In the genomic region with DNA sequence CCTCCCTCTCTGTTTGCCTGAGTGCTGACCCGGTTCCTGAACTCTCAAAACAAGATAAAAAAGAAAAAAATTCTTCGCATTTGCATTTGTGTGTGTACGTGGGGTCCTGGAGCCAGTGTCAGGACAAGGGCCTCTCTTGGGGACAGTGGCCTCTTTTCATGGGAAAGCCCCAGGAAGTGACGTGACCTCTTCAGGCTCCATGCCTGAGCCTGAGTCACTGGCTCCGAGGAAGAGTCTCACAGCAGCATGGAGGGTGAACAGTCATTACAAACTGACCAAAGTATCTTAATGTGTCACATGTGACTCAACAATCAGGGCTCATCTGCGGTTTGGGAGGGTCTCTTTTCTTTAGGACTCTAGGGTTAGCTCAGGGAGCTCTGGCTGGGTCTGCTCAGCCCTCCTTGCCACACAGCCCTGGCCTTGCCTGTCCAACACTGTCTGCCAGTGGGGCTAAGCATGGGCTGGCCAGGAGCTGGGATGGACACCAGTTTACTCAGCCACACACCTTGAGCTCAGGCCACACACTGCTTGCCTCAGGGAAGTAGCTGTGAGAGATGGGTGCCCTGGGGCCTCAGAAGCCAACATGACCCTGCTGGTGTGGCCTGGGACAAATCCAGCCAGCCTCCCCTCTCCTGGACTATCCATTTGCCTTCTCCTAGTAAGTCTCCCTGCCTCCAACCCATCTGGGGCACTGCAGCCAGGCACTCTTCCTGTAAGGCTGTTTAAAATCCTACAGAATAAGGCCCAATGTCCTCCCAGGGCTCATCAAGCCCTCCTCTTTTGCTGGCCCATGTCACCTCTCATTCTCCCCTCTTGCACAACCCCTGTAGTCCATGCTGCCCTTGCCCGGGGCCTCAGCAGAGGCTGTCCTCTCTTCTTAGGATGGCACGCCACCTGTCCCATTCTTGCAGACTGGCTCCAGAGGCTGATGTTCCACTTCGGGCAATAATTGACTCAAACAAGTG, we compare ENCODE assay signal across 8 cellular contexts. TPM values are rescaled to one million over a fixed set of nuclear protein-coding genes. Genes with fewer than 3 reads are reported as not detected.
DNase-seq lines count a peak whose midpoint lies in the region; ATAC-seq lines count a peak whose summit lies in the region.

No MANE protein-coding gene starts in this region.

- intact Hi-C loops in posterior vena cava (cut with DNase I): no loop called here

- CTCF ChIA-PET in activated CD4-positive, alpha-beta memory T cell treated with anti-CD3 and anti-CD28 coated beads, Interleukin-2, amount 10 ng/mL, durations not matched to agents 7 days and 5 days (lab: Charles Lee): no interaction called here

- no peaks in the 10 kb centered on the region for H3K36me3 Mint-ChIP-seq in CD4-positive, CD25-positive, alpha-beta regulatory T cell
- peaks cover 61% of the 10 kb centered on the region for H3K36me3 Mint-ChIP-seq in activated CD4-positive, alpha-beta memory T cell treated with anti-CD3 and anti-CD28 coated beads, Interleukin-2, amount 10 ng/mL, durations not matched to agents 7 days and 5 days (ENCODE audit: low read depth)

- H3K27ac ChIP-seq in CD4-positive, CD25-positive, alpha-beta regulatory T cell (ENCODE audit: insufficient read depth, low read length, poor library complexity, severe bottlenecking): peak overlapping the region; percentile 42

- no peaks in the 10 kb centered on the region for H3K27me3 Mint-ChIP-seq in CD4-positive, CD25-positive, alpha-beta regulatory T cell
- H3K27me3 Mint-ChIP-seq in activated CD4-positive, alpha-beta memory T cell treated with anti-CD3 and anti-CD28 coated beads, Interleukin-2, amount 10 ng/mL, durations not matched to agents 7 days and 5 days: no peaks in the 10 kb centered on the region

- H3K27ac Mint-ChIP-seq in CD4-positive, CD25-positive, alpha-beta regulatory T cell: peak overlapping the region; percentile 45 to 97 (median 94)
- H3K27ac Mint-ChIP-seq in activated CD4-positive, alpha-beta memory T cell treated with anti-CD3 and anti-CD28 coated beads, Interleukin-2, amount 10 ng/mL, durations not matched to agents 7 days and 5 days: peak overlapping the region; percentile 95

- DNase-seq in CD4-positive, CD25-positive, alpha-beta regulatory T cell: peak in 1 of 3 donors; percentile 71
- DNase-seq in activated CD4-positive, alpha-beta memory T cell treated with anti-CD3 and anti-CD28 coated beads, Interleukin-2, amount 10 ng/mL, durations not matched to agents 7 days and 5 days: peak; percentile 83
- DNase-seq in fibroblast of peridontal ligament (ENCODE audit: extremely low read depth) (peak; percentile 76), posterior vena cava (ENCODE audit: low spot score) (peak; percentile 90), NCI-H1930 (lab: John Stamatoyannopoulos, UW) (no peak), COLO668 (lab: John Stamatoyannopoulos, UW; ENCODE audit: unreplicated experiment) (no peak)

- H3K27me3 ChIP-seq in CD4-positive, CD25-positive, alpha-beta regulatory T cell (ENCODE audit: control insufficient read depth, insufficient read depth, low read length): no peaks in the 10 kb centered on the region

- ATAC-seq in CD4-positive, CD25-positive, alpha-beta regulatory T cell (ENCODE audit: low read depth in 2 of 2): peak; percentile 66 to 71
- ATAC-seq in GM19463 (IDR thresholded peaks at IDR 0.05; ENCODE audit: unreplicated experiment): peak; percentile 80
- ATAC-seq in HG03520 (IDR thresholded peaks at IDR 0.05; ENCODE audit: unreplicated experiment): peak; percentile 83

- no peaks in the 10 kb centered on the region for H3K36me3 ChIP-seq in CD4-positive, CD25-positive, alpha-beta regulatory T cell (ENCODE audit: control insufficient read depth, insufficient read depth, low read length)

- peak overlapping the region in 2 of 4 donors; percentile 16 to 69 for H3K4me3 Mint-ChIP-seq in CD4-positive, CD25-positive, alpha-beta regulatory T cell
- peak overlapping the region; percentile 58 for H3K4me3 Mint-ChIP-seq in activated CD4-positive, alpha-beta memory T cell treated with anti-CD3 and anti-CD28 coated beads, Interleukin-2, amount 10 ng/mL, durations not matched to agents 7 days and 5 days

- peaks cover 7 to 49% (median 27%) of the 10 kb centered on the region in 4 donors for H3K4me1 Mint-ChIP-seq in CD4-positive, CD25-positive, alpha-beta regulatory T cell
- H3K4me1 Mint-ChIP-seq in activated CD4-positive, alpha-beta memory T cell treated with anti-CD3 and anti-CD28 coated beads, Interleukin-2, amount 10 ng/mL, durations not matched to agents 7 days and 5 days: peaks cover 94% of the 10 kb centered on the region

- H3K4me3 ChIP-seq in CD4-positive, CD25-positive, alpha-beta regulatory T cell (ENCODE audit: low read depth, low read length): peak overlapping the region; percentile 18

- POLR2A ChIA-PET in activated CD4-positive, alpha-beta memory T cell treated with anti-CD3 and anti-CD28 coated beads, Interleukin-2, amount 10 ng/mL, durations not matched to agents 7 days and 5 days (lab: Charles Lee): interaction anchor here (0.8 to 5.8 kb wide), 4 partner anchors 9 to 97 kb away, joined by 4 to 48 read pairs (median 6); a partner anchor contains a TSS

- H3K9me3 ChIP-seq in CD4-positive, CD25-positive, alpha-beta regulatory T cell (ENCODE audit: control insufficient read depth in 2 of 2, low read length in 2 of 2): no peaks in the 10 kb centered on the region

- H3K4me1 ChIP-seq in CD4-positive, CD25-positive, alpha-beta regulatory T cell (ENCODE audit: control insufficient read depth, insufficient read depth, low read length, poor library complexity, severe bottlenecking): peaks cover 27% of the 10 kb centered on the region

- H3K9me3 Mint-ChIP-seq in CD4-positive, CD25-positive, alpha-beta regulatory T cell: no peaks in the 10 kb centered on the region
- no peaks in the 10 kb centered on the region for H3K9me3 Mint-ChIP-seq in activated CD4-positive, alpha-beta memory T cell treated with anti-CD3 and anti-CD28 coated beads, Interleukin-2, amount 10 ng/mL, durations not matched to agents 7 days and 5 days

RNA-seq across cellular contexts. Expression of a gene that starts 10.5 kb away (rescaled TPM):
- 7.9 TPM for total RNA-seq in CD4-positive, CD25-positive, alpha-beta regulatory T cell
- 10 to 100 TPM; 16.4 to 46.2 (median 35.8) TPM for polyA plus RNA-seq in CD4-positive, CD25-positive, alpha-beta regulatory T cell
- 100 to 1,000 TPM in 1 of 2 experiments, 10 to 100 TPM in 1; 98.2 to 100 TPM for total RNA-seq in activated CD4-positive, alpha-beta memory T cell treated with anti-CD3 and anti-CD28 coated beads, Interleukin-2, amount 10 ng/mL, durations not matched to agents 7 days and 5 days
- 10 to 100 TPM; 17.0 to 26.1 TPM for total RNA-seq in posterior vena cava

RNA-seq across cellular contexts. Expression of a gene that starts 43.9 kb away (rescaled TPM):
- not detected for total RNA-seq in CD4-positive, CD25-positive, alpha-beta regulatory T cell
- polyA plus RNA-seq in CD4-positive, CD25-positive, alpha-beta regulatory T cell: not detected
- total RNA-seq in activated CD4-positive, alpha-beta memory T cell treated with anti-CD3 and anti-CD28 coated beads, Interleukin-2, amount 10 ng/mL, durations not matched to agents 7 days and 5 days: under 1 TPM; 0.15 to 0.33 TPM
- total RNA-seq in posterior vena cava: not detected

Comparison
In these comparisons a context has a peak if more than half of its experiments do, and no peak if none do; other contexts are left out.
1. DNase-seq: peak in activated CD4-positive, alpha-beta memory T cell treated with anti-CD3 and anti-CD28 coated beads, Interleukin-2, amount 10 ng/mL, durations not matched to agents 7 days and 5 days (single experiment), fibroblast of peridontal ligament (single experiment) and posterior vena cava (single experiment); none in NCI-H1930 (0 of 2) and COLO668 (single experiment).
2. Peak in every context shown above with its lines, with median percentiles within 50 percentile points of each other: ATAC-seq.